18 cellular contexts compared by ENCODE assay signal in genomic region chr19:9580728-9581127, GRCh38. TPM values are rescaled to one million over a fixed set of nuclear protein-coding genes. Genes with fewer than 3 reads are reported as not detected.
DNase-seq lines count a peak whose midpoint lies in the region; ATAC-seq, FAIRE-seq and TF ChIP-seq lines count a peak whose summit lies in the region.
"Had no signal": no experiment of that assay in that cellular context is flagged by ENCODE, and none has a peak within 500 bp of the region (broad histone marks: within the 10 kb centered on the region; RNA-seq: fewer than 3 reads in every experiment).

No MANE protein-coding gene starts in this region.

- in situ Hi-C loops in mammary epithelial cell (cut with MboI; ENCODE audit: low sequenced_read_pairs in 2 of 2) = no loop called here

- BruUV-seq in MCF 10A (replicated peaks; lab: Mats Ljungman, UMichigan) = no TSS peak
- BruUV-seq in mammary epithelial cell (replicated peaks; lab: Mats Ljungman, UMichigan) = no TSS peak

- FAIRE-seq in kidney (lab: Jason Lieb, UNC) = no peak
- FAIRE-seq: endometrium had no signal

- no peaks in the 10 kb centered on the region for H3K27me3 Mint-ChIP-seq in MCF 10A (ENCODE audit: insufficient read depth, unreplicated experiment)
- no peaks in the 10 kb centered on the region for H3K27me3 Mint-ChIP-seq in stimulated activated naive CD8-positive, alpha-beta T cell treated with anti-CD3 and anti-CD28 coated beads, Interleukin-15, Interleukin-2, amounts not matched to agents 100 ng/mL and 50 ng/mL, for 24 hours
- H3K27me3 Mint-ChIP-seq: T-cell had no signal

- DNase-seq in MCF 10A (ENCODE audit: unreplicated experiment) (no peak), mammary epithelial cell (no peak), OCI-M1 (lab: John Stamatoyannopoulos, UW) (peak; percentile 27), kidney (no peak)
- no peak for DNase-seq in effector CD8-positive, alpha-beta T cell (lab: John Stamatoyannopoulos, UW)
- DNase-seq: CD8-positive, alpha-beta T cell; DMS79 treated with DMSO at 0.1 percent for 48 hours; GM23248; immature natural killer cell; NCI-H1417 treated with DMSO at 0.1 percent for 48 hours; NCI-H69; SHP77; T-cell had no signal

- CTCF ChIA-PET in MCF 10A (lab: Yijun Ruan, JAX) (interaction anchor here (0.5 to 2.6 kb wide), 7 partner anchors 18 to 1827 kb away, joined by 3 to 13 read pairs (median 3); no protein-coding TSS in a partner anchor), mammary epithelial cell (lab: Charles Lee; ENCODE audit: low non-redundant PET) (no interaction called here)

- peaks cover 21% of the 10 kb centered on the region for H3K9me3 ChIP-seq in mammary epithelial cell (replicated peaks; ENCODE audit: insufficient read depth, low read length)
- H3K9me3 ChIP-seq in iPS-15b (ENCODE audit: control insufficient read depth, insufficient read depth, low read length) = no peaks in the 10 kb centered on the region
- H3K9me3 ChIP-seq in kidney (ENCODE audit: control insufficient read depth in 1 of 2, low read length in 2 of 2) = peaks cover 11 to 18% of the 10 kb centered on the region in 2 donors

- no peak overlapping the region for H3K4me3 Mint-ChIP-seq in MCF 10A (ENCODE audit: unreplicated experiment)
- peak overlapping the region; percentile 79 for H3K4me3 Mint-ChIP-seq in stimulated activated naive CD8-positive, alpha-beta T cell treated with anti-CD3 and anti-CD28 coated beads, Interleukin-15, Interleukin-2, amounts not matched to agents 100 ng/mL and 50 ng/mL, for 24 hours

- H3K27me3 ChIP-seq in mammary epithelial cell (ENCODE audit: insufficient read depth, low read length) (no peaks in the 10 kb centered on the region), iPS-15b (ENCODE audit: control insufficient read depth, insufficient read depth, low read length) (no peaks in the 10 kb centered on the region)
- H3K27me3 ChIP-seq: ascending aorta had no signal

- ATAC-seq in HG02852 (IDR thresholded peaks at IDR 0.05; ENCODE audit: unreplicated experiment) = no peak
- ATAC-seq: CD8-positive, alpha-beta T cell; T-cell had no signal

- H3K4me1 ChIP-seq in mammary epithelial cell (ENCODE audit: insufficient read depth, low read length) (no peaks in the 10 kb centered on the region), iPS-15b (ENCODE audit: control insufficient read depth, insufficient read depth, low read length) (peaks cover 5% of the 10 kb centered on the region), kidney (ENCODE audit: control insufficient read depth in 1 of 2, insufficient read depth in 1 of 2, low read depth in 1 of 2, low read length in 2 of 2) (peaks cover 0 to 4% of the 10 kb centered on the region in 2 donors)

- TF ChIP-seq CTCF in MCF 10A (IDR thresholded peaks at IDR 0.05; ENCODE audit: unreplicated experiment) = no peak
- TF ChIP-seq CTCF in mammary epithelial cell (conservative IDR thresholded peaks at IDR 0.05 in 1 of 2, IDR thresholded peaks at IDR 0.05 in 1 of 2; ENCODE audit: extremely low read depth in 1 of 2, insufficient read depth in 1 of 2, low read depth in 1 of 2, low read length in 2 of 2) = no peak
- no peak for TF ChIP-seq CTCF in kidney (IDR thresholded peaks at IDR 0.05; ENCODE audit: borderline replicate concordance, extremely low read depth, insufficient read depth)

- intact Hi-C loops in MCF 10A (cut with micrococcal nuclease) (no loop called here), mammary epithelial cell (cut with micrococcal nuclease) (loop anchor here (5.0 to 10.0 kb wide), 2 partner anchors 84 to 373 kb away; no protein-coding TSS in a partner anchor), kidney (cut with DNase I) (no loop called here)

- peaks cover 5% of the 10 kb centered on the region for H3K4me1 Mint-ChIP-seq in MCF 10A (ENCODE audit: insufficient read depth, unreplicated experiment)
- H3K4me1 Mint-ChIP-seq in stimulated activated naive CD8-positive, alpha-beta T cell treated with anti-CD3 and anti-CD28 coated beads, Interleukin-15, Interleukin-2, amounts not matched to agents 100 ng/mL and 50 ng/mL, for 24 hours (ENCODE audit: low read depth) = peaks cover 66% of the 10 kb centered on the region

- H3K27ac Mint-ChIP-seq in MCF 10A (ENCODE audit: low read depth, unreplicated experiment) = peak overlapping the region; percentile 58
- no peak overlapping the region for H3K27ac Mint-ChIP-seq in stimulated activated naive CD8-positive, alpha-beta T cell treated with anti-CD3 and anti-CD28 coated beads, Interleukin-15, Interleukin-2, amounts not matched to agents 100 ng/mL and 50 ng/mL, for 24 hours

- peaks cover 79% of the 10 kb centered on the region for H3K36me3 Mint-ChIP-seq in MCF 10A (ENCODE audit: insufficient read depth, unreplicated experiment)
- H3K36me3 Mint-ChIP-seq in stimulated activated naive CD8-positive, alpha-beta T cell treated with anti-CD3 and anti-CD28 coated beads, Interleukin-15, Interleukin-2, amounts not matched to agents 100 ng/mL and 50 ng/mL, for 24 hours (ENCODE audit: low read depth) = peaks cover 75% of the 10 kb centered on the region

- H3K4me3 ChIP-seq in mammary epithelial cell (replicated peaks in 1 of 3; ENCODE audit: insufficient read depth in 1 of 3, low read depth in 2 of 3, low read length in 3 of 3) = no peak overlapping the region
- peak overlapping the region; percentile 99 for H3K4me3 ChIP-seq in iPS-15b (ENCODE audit: low read depth, low read length)
- no peak overlapping the region for H3K4me3 ChIP-seq in kidney (ENCODE audit: low read length in 2 of 2)
- H3K4me3 ChIP-seq: ascending aorta, GM23248 had no signal

- peaks cover 18% of the 10 kb centered on the region for H3K9me3 Mint-ChIP-seq in MCF 10A (ENCODE audit: unreplicated experiment)
- H3K9me3 Mint-ChIP-seq in stimulated activated naive CD8-positive, alpha-beta T cell treated with anti-CD3 and anti-CD28 coated beads, Interleukin-15, Interleukin-2, amounts not matched to agents 100 ng/mL and 50 ng/mL, for 24 hours = peaks cover 23% of the 10 kb centered on the region
- H3K9me3 Mint-ChIP-seq: immature natural killer cell had no signal

- H3K9ac ChIP-seq in mammary epithelial cell (ENCODE audit: insufficient read depth, low read length) (no peak overlapping the region), iPS-15b (ENCODE audit: low read depth, low read length) (no peak overlapping the region), kidney (ENCODE audit: low read length in 2 of 2) (no peak overlapping the region)
- H3K9ac ChIP-seq: GM23248 had no signal

- peaks cover 87% of the 10 kb centered on the region for H3K79me2 ChIP-seq in mammary epithelial cell (ENCODE audit: insufficient read depth, low read length)

- 90% methylated on average over 5 of the region's 5 CpGs for WGBS in mammary epithelial cell (ENCODE audit: low coverage, missing lambda C conversion rate)

- H4K20me1 ChIP-seq in mammary epithelial cell (ENCODE audit: insufficient read depth, low read length) = no peaks in the 10 kb centered on the region

- no peak overlapping the region for H2AFZ ChIP-seq in mammary epithelial cell (ENCODE audit: low read depth, low read length)
- H2AFZ ChIP-seq: GM23248 had no signal

- H3K4me2 ChIP-seq in mammary epithelial cell (ENCODE audit: insufficient read depth, low read depth, low read length) = no peak overlapping the region

- POLR2A ChIA-PET in MCF 10A (lab: Yijun Ruan, JAX) = interaction anchor here (0.9 kb wide), 1 partner anchor 317 kb away, joined by 7 read pairs; no protein-coding TSS in a partner anchor

- H3K27ac ChIP-seq in mammary epithelial cell (ENCODE audit: insufficient read depth, low read depth, low read length) = no peak overlapping the region
- no peak overlapping the region for H3K27ac ChIP-seq in kidney (ENCODE audit: low read depth in 2 of 2, low read length in 2 of 2)
- H3K27ac ChIP-seq: ascending aorta, GM23248 had no signal

- dilution Hi-C loops in mammary epithelial cell (cut with HindIII; ENCODE audit: low sequenced_read_pairs) = loop anchor here (5.0 kb wide), 1 partner anchor 57 kb away; no protein-coding TSS in a partner anchor

- H3K36me3 ChIP-seq in mammary epithelial cell (ENCODE audit: insufficient read depth, low read length) (peaks cover 17% of the 10 kb centered on the region), iPS-15b (ENCODE audit: control insufficient read depth, insufficient read depth, low read length) (no peaks in the 10 kb centered on the region), kidney (ENCODE audit: control insufficient read depth in 1 of 2, insufficient read depth in 2 of 2, low read length in 2 of 2) (peaks cover 0 to 4% of the 10 kb centered on the region in 2 donors)

RNA-seq across cellular contexts. Expression of gene ZNF121, which starts 3.6 kb away (rescaled TPM):
- total RNA-seq in MCF 10A (2022) (51.9 and 63.9 TPM in 2 replicates), mammary epithelial cell (10 to 100 TPM; 62.4 to 70.5 TPM), kidney (40.3 TPM)
- polyA plus RNA-seq in mammary epithelial cell (5.7 TPM), kidney (ENCODE audit: insufficient read depth, low read depth, low replicate concordance) (2.8 TPM)
- polyA minus RNA-seq in mammary epithelial cell = 57.5 TPM

RNA-seq across cellular contexts. Expression of gene ZNF561, which starts 40.3 kb away (rescaled TPM):
- total RNA-seq in MCF 10A (2022) (37.0 and 37.7 TPM in 2 replicates), mammary epithelial cell (10 to 100 TPM; 62.6 to 78.3 TPM), kidney (35.5 TPM)
- polyA plus RNA-seq in mammary epithelial cell (37.0 TPM), kidney (ENCODE audit: insufficient read depth, low read depth, low replicate concordance) (13.3 TPM)
- 118 TPM for polyA minus RNA-seq in mammary epithelial cell

RNA-seq across cellular contexts. Expression of gene ZNF426, which starts 42.3 kb away (rescaled TPM):
- total RNA-seq in MCF 10A (2022) = 8.1 and 13.2 TPM in 2 replicates
- 10 to 100 TPM; 16.2 to 28.0 TPM for total RNA-seq in mammary epithelial cell
- polyA plus RNA-seq in mammary epithelial cell = 5.1 TPM
- 9.9 TPM for polyA minus RNA-seq in mammary epithelial cell
- 22.9 TPM for total RNA-seq in kidney
- polyA plus RNA-seq in kidney (ENCODE audit: insufficient read depth, low read depth, low replicate concordance) = 2.9 TPM
